In genomic region chr3:4584537-4585249, GRCh38 we compare ENCODE assay signal across 8 cellular contexts.
DNase-seq lines count a peak whose midpoint lies in the region; ATAC-seq and TF ChIP-seq lines count a peak whose summit lies in the region.

No MANE protein-coding gene starts in this region.

- H3K4me3 ChIP-seq in DOHH2 (ENCODE audit: low read length) (peak overlapping the region; percentile 37), GM23338 (no peak overlapping the region), fibroblast of lung (replicated peaks in 1 of 4; ENCODE audit: control extremely low read depth in 1 of 4, insufficient read depth in 1 of 4, low read depth in 3 of 4, low read length in 4 of 4) (peak overlapping the region; percentile 37 to 46 (median 44)), sigmoid colon (peak overlapping the region; percentile 15 to 42 (median 38))

- TF ChIP-seq CTCF in DOHH2 (IDR thresholded peaks at IDR 0.05; ENCODE audit: low read depth, low read length, poor library complexity, severe bottlenecking) = no peak
- 0 out of 4 replicates have a peak, but pooled peaks of 1 of the 2 experiments have one; percentile 6 for TF ChIP-seq CTCF in GM23338 (conservative IDR thresholded peaks at IDR 0.05; ENCODE audit: low read depth in 2 of 2)
- TF ChIP-seq CTCF in fibroblast of lung (conservative IDR thresholded peaks at IDR 0.05 in 1 of 2, IDR thresholded peaks at IDR 0.05 in 1 of 2; ENCODE audit: low read depth in 1 of 2, low read length in 2 of 2) = peak; percentile 35 to 42
- TF ChIP-seq CTCF in sigmoid colon (IDR thresholded peaks at IDR 0.05) = no peak

- no peaks in the 10 kb centered on the region for H3K9me3 Mint-ChIP-seq in GM23338
- H3K9me3 Mint-ChIP-seq in T-helper 2 cell treated with Interferon-gamma antibody and Interleukin-4, amounts not matched to agents 5 μg/mL and 100 μg/mL, for 36 hours = no peaks in the 10 kb centered on the region

- no peak overlapping the region for H3K27ac ChIP-seq in DOHH2 (ENCODE audit: low read depth, low read length)
- H3K27ac ChIP-seq in GM23338 (ENCODE audit: low read depth) = 0 out of 2 replicates have a peak overlapping the region, but pooled peaks have one; percentile 34
- H3K27ac ChIP-seq in fibroblast of lung (ENCODE audit: insufficient read depth, low read length) = peak overlapping the region; percentile 56
- peak overlapping the region; percentile 69 to 82 (median 78) for H3K27ac ChIP-seq in sigmoid colon

- no peaks in the 10 kb centered on the region for H3K36me3 Mint-ChIP-seq in GM23338 (ENCODE audit: low read depth)
- no peaks in the 10 kb centered on the region for H3K36me3 Mint-ChIP-seq in T-helper 2 cell treated with Interferon-gamma antibody and Interleukin-4, amounts not matched to agents 5 μg/mL and 100 μg/mL, for 36 hours (ENCODE audit: low read depth)

- H3F3A ChIP-seq in DOHH2 (ENCODE audit: control insufficient read depth, insufficient read depth) (0 out of 2 replicates have a peak, but pooled peaks cover 2% of the 10 kb centered on the region), GM23338 (replicated peaks; ENCODE audit: low read depth) (no peaks in the 10 kb centered on the region; the same call in 1 of the 2 replicates)

- no peak for TF ChIP-seq POLR2A in sigmoid colon (IDR thresholded peaks at IDR 0.05)

- no peak for TF ChIP-seq EP300 in sigmoid colon (IDR thresholded peaks at IDR 0.05)

- H2AFZ ChIP-seq in GM23338 (no peak overlapping the region), fibroblast of lung (ENCODE audit: low read length) (peak overlapping the region; percentile 93)

- DNase-seq in GM23338 (ENCODE audit: low spot score) (no peak), fibroblast of lung (ENCODE audit: low read depth in 2 of 2) (peak in 1 of 2 donors; percentile 72), sigmoid colon (peak; percentile 67), NCI-H524 treated with DMSO at 0.1 percent for 48 hours (lab: John Stamatoyannopoulos, UW) (no peak), amniotic stem cell (lab: John Stamatoyannopoulos, UW) (no peak), NCI-H446 treated with DMSO at 0.1 percent for 48 hours (lab: John Stamatoyannopoulos, UW) (no peak)
- peak; percentile 14 for DNase-seq in T-helper 2 cell treated with Interferon-gamma antibody and Interleukin-4, amounts not matched to agents 5 μg/mL and 100 μg/mL, for 36 hours (ENCODE audit: low spot score)

- WGBS in sigmoid colon, 2 donors = 30 to 38% methylated on average over 10 of the region's 10 CpGs

- no peak overlapping the region for H3K9ac ChIP-seq in fibroblast of lung (ENCODE audit: insufficient read depth, low read length)

- H3K27me3 Mint-ChIP-seq in GM23338 (ENCODE audit: insufficient read depth, low read depth, poor library complexity) = peaks cover 10% of the 10 kb centered on the region
- no peaks in the 10 kb centered on the region for H3K27me3 Mint-ChIP-seq in T-helper 2 cell treated with Interferon-gamma antibody and Interleukin-4, amounts not matched to agents 5 μg/mL and 100 μg/mL, for 36 hours (ENCODE audit: low read depth)

- H3K9me3 ChIP-seq in DOHH2 (ENCODE audit: control insufficient read depth, insufficient read depth, low read length) (no peaks in the 10 kb centered on the region), fibroblast of lung (ENCODE audit: control insufficient read depth, insufficient read depth, low read depth, low read length) (no peaks in the 10 kb centered on the region), sigmoid colon (no peaks in the 10 kb centered on the region)

- peak overlapping the region; percentile 62 for H3K4me2 ChIP-seq in DOHH2 (ENCODE audit: low read length)
- H3K4me2 ChIP-seq in GM23338 = no peak overlapping the region
- peak overlapping the region; percentile 95 for H3K4me2 ChIP-seq in fibroblast of lung (ENCODE audit: extremely low read depth, insufficient read depth, low read length)

- peaks cover 69% of the 10 kb centered on the region for H3K4me1 Mint-ChIP-seq in GM23338
- peaks cover 29% of the 10 kb centered on the region for H3K4me1 Mint-ChIP-seq in T-helper 2 cell treated with Interferon-gamma antibody and Interleukin-4, amounts not matched to agents 5 μg/mL and 100 μg/mL, for 36 hours (ENCODE audit: low read depth)

- H3K27ac Mint-ChIP-seq in GM23338 = no peak overlapping the region; the same call in 1 of the 2 replicates
- H3K27ac Mint-ChIP-seq in T-helper 2 cell treated with Interferon-gamma antibody and Interleukin-4, amounts not matched to agents 5 μg/mL and 100 μg/mL, for 36 hours = peak overlapping the region; percentile 80

- H3K4me1 ChIP-seq in DOHH2 (ENCODE audit: control insufficient read depth, low read length) (peaks cover 31% of the 10 kb centered on the region), GM23338 (ENCODE audit: insufficient read depth) (peaks cover 62% of the 10 kb centered on the region), fibroblast of lung (ENCODE audit: control insufficient read depth, extremely low read depth, insufficient read depth, low read length) (peaks cover 16% of the 10 kb centered on the region), sigmoid colon (peaks cover 0 to 82% (median 70%) of the 10 kb centered on the region in 4 donors)

- no peaks in the 10 kb centered on the region; the same call in none of the 2 replicates for H3K79me2 ChIP-seq in DOHH2 (ENCODE audit: control insufficient read depth, low read length)
- H3K79me2 ChIP-seq in GM23338 (replicated peaks; ENCODE audit: insufficient read depth) = no peaks in the 10 kb centered on the region
- no peaks in the 10 kb centered on the region for H3K79me2 ChIP-seq in fibroblast of lung (ENCODE audit: control insufficient read depth, insufficient read depth, low read length)

- H3K36me3 ChIP-seq in DOHH2 (ENCODE audit: control insufficient read depth, low read length) = no peaks in the 10 kb centered on the region
- H3K36me3 ChIP-seq in GM23338 (ENCODE audit: insufficient read depth) = no peaks in the 10 kb centered on the region
- no peaks in the 10 kb centered on the region for H3K36me3 ChIP-seq in fibroblast of lung (ENCODE audit: control insufficient read depth, insufficient read depth, low read length)
- no peaks in the 10 kb centered on the region for H3K36me3 ChIP-seq in sigmoid colon

- intact Hi-C loops in sigmoid colon (cut with DNase I) = loop anchor here (2.0 to 10.0 kb wide), 3 partner anchors 48 to 120 kb away; partner anchors contain the start of genes ITPR1 and SUMF1

- H4K20me1 ChIP-seq in DOHH2 (ENCODE audit: control insufficient read depth, insufficient read depth, low read depth, low read length) = peaks cover 6% of the 10 kb centered on the region
- H4K20me1 ChIP-seq in GM23338 (replicated peaks; ENCODE audit: insufficient read depth) = no peaks in the 10 kb centered on the region; the same call in 1 of the 2 replicates
- no peaks in the 10 kb centered on the region for H4K20me1 ChIP-seq in fibroblast of lung (ENCODE audit: control insufficient read depth, extremely low read depth, insufficient read depth, low read length)

- peaks cover 8% of the 10 kb centered on the region for H3K27me3 ChIP-seq in DOHH2 (ENCODE audit: control insufficient read depth, low read length)
- H3K27me3 ChIP-seq in GM23338 (ENCODE audit: insufficient read depth) = no peaks in the 10 kb centered on the region
- H3K27me3 ChIP-seq in fibroblast of lung (ENCODE audit: control insufficient read depth, insufficient read depth, low read length) = no peaks in the 10 kb centered on the region
- H3K27me3 ChIP-seq in sigmoid colon = no peaks in the 10 kb centered on the region

- no peak for ATAC-seq in GM23338

- H3K9me2 ChIP-seq in DOHH2 (replicated peaks; ENCODE audit: control insufficient read depth, low read length) = no peaks in the 10 kb centered on the region
- no peaks in the 10 kb centered on the region for H3K9me2 ChIP-seq in GM23338 (ENCODE audit: insufficient read depth)

- no peak overlapping the region for H3K4me3 Mint-ChIP-seq in GM23338
- peak overlapping the region; percentile 83 for H3K4me3 Mint-ChIP-seq in T-helper 2 cell treated with Interferon-gamma antibody and Interleukin-4, amounts not matched to agents 5 μg/mL and 100 μg/mL, for 36 hours

TF ChIP-seq in GM23338, 12 proteins besides CTCF, POLR2A, EP300 and RAD21 (continues in another document):
- TF ChIP-seq, protein P1, sequence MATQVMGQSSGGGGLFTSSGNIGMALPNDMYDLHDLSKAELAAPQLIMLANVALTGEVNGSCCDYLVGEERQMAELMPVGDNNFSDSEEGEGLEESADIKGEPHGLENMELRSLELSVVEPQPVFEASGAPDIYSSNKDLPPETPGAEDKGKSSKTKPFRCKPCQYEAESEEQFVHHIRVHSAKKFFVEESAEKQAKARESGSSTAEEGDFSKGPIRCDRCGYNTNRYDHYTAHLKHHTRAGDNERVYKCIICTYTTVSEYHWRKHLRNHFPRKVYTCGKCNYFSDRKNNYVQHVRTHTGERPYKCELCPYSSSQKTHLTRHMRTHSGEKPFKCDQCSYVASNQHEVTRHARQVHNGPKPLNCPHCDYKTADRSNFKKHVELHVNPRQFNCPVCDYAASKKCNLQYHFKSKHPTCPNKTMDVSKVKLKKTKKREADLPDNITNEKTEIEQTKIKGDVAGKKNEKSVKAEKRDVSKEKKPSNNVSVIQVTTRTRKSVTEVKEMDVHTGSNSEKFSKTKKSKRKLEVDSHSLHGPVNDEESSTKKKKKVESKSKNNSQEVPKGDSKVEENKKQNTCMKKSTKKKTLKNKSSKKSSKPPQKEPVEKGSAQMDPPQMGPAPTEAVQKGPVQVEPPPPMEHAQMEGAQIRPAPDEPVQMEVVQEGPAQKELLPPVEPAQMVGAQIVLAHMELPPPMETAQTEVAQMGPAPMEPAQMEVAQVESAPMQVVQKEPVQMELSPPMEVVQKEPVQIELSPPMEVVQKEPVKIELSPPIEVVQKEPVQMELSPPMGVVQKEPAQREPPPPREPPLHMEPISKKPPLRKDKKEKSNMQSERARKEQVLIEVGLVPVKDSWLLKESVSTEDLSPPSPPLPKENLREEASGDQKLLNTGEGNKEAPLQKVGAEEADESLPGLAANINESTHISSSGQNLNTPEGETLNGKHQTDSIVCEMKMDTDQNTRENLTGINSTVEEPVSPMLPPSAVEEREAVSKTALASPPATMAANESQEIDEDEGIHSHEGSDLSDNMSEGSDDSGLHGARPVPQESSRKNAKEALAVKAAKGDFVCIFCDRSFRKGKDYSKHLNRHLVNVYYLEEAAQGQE (IDR thresholded peaks at IDR 0.05; ENCODE audit: unreplicated experiment) = no peak
- TF ChIP-seq CREB1 (CRISPR knock-in tag; IDR thresholded peaks at IDR 0.05; ENCODE audit: low read depth) (no peak), EZH2phosphoT487 (IDR thresholded peaks at IDR 0.05; ENCODE audit: unreplicated experiment) (no peak), ZNF114 (CRISPR knock-in tag; IDR thresholded peaks at IDR 0.05) (no peak), ZNF331 (CRISPR knock-in tag; IDR thresholded peaks at IDR 0.05; ENCODE audit: low read depth) (no peak), JUNB (IDR thresholded peaks at IDR 0.05; ENCODE audit: unreplicated experiment) (no peak), STAT1 (IDR thresholded peaks at IDR 0.05; ENCODE audit: unreplicated experiment) (no peak), POLR2AphosphoS5 (IDR thresholded peaks at IDR 0.05; ENCODE audit: low read depth) (no peak), NANOG (IDR thresholded peaks at IDR 0.05; ENCODE audit: borderline replicate concordance) (no peak), EZH2 (IDR thresholded peaks at IDR 0.05; ENCODE audit: low read depth, unreplicated experiment) (no peak)

Comparison
In these comparisons a context has a peak if more than half of its experiments do, and no peak if none do; other contexts are left out.
1. CTCF ChIP-seq: peak in fibroblast of lung (2 of 2); none in DOHH2 (single experiment) and sigmoid colon (0 of 4).
2. DNase-seq: peak in T-helper 2 cell treated with Interferon-gamma antibody and Interleukin-4, amounts not matched to agents 5 μg/mL and 100 μg/mL, for 36 hours (single experiment) and sigmoid colon (single experiment); none in GM23338 (single experiment), NCI-H524 treated with DMSO at 0.1 percent for 48 hours (single experiment), amniotic stem cell (single experiment) and NCI-H446 treated with DMSO at 0.1 percent for 48 hours (single experiment).